In genomic region chr3:125374996-125375941, GRCh38 we compare ENCODE assay signal across 8 cellular contexts. TPM values are rescaled to one million over a fixed set of nuclear protein-coding genes. Genes with fewer than 3 reads are reported as not detected.
A peak's percentile ranks its signal among the peaks of the same experiment; 100 is the strongest.
DNase-seq lines count a peak whose midpoint lies in the region; ATAC-seq, FAIRE-seq and TF ChIP-seq lines count a peak whose summit lies in the region.

Gene ZNF148 (minus strand): TSS chr3:125375325. CDS start chr3:125313640, 61,685 bp downstream.

- intact Hi-C loops in A673 (cut with micrococcal nuclease; ENCODE audit: unreplicated experiment) = no loop called here

- H3K4me3 ChIP-seq in A673 (ENCODE audit: low read depth, low read length, poor library complexity, severe bottlenecking) (peak within 1 kb of the TSS; percentile 85), bronchial epithelial cell (ENCODE audit: low read depth, low read length) (peak within 1 kb of the TSS; percentile 91), smooth muscle cell (peak within 1 kb of the TSS; percentile 66)

- POLR2A ChIA-PET in A673 (lab: Charles Lee; ENCODE audit: low non-redundant PET) (no interaction called here), WTC11 (lab: Charles Lee) (interaction anchor here (0.6 to 1.2 kb wide), 3 partner anchors 13 to 380 kb away, joined by 3 to 4 read pairs (median 4); partner anchors contain the start of gene SLC12A8)

- H3K4me2 ChIP-seq in smooth muscle cell = peak within 1 kb of the TSS; percentile 89

- DNase-seq in A673 (ENCODE audit: low spot score) (peak; percentile 92), NCI-H226 (peak; percentile 88), WTC11 (ENCODE audit: low spot score) (peak; percentile 87), bronchial epithelial cell (ENCODE audit: low read depth) (peak; percentile 61), iPS-NIHi7 (ENCODE audit: extremely low spot score) (peak; percentile 91), smooth muscle cell (lab: John Stamatoyannopoulos, UW; ENCODE audit: unreplicated experiment) (peak; percentile 72)

- peak within 1 kb of the TSS; percentile 82 for H3K9ac ChIP-seq in smooth muscle cell (ENCODE audit: low read depth)

- H3K9me3 Mint-ChIP-seq in WTC11 = no peaks in the 10 kb centered on the region

- H3K27ac ChIP-seq in A673 (ENCODE audit: low read depth, low read length, poor library complexity, severe bottlenecking) = peak within 1 kb of the TSS; percentile 90
- H3K27ac ChIP-seq in smooth muscle cell (ENCODE audit: low read depth) = peak within 1 kb of the TSS; percentile 75

- H3K27me3 Mint-ChIP-seq in WTC11 (ENCODE audit: low read depth) = peaks cover 3% of the 10 kb centered on the region; the same call in 1 of the 2 replicates

- FAIRE-seq in bronchial epithelial cell (lab: Jason Lieb, UNC) = no peak

- H3K4me3 Mint-ChIP-seq in WTC11 = peak within 1 kb of the TSS; percentile 90

- no peaks in the 10 kb centered on the region for H3F3A ChIP-seq in smooth muscle cell (ENCODE audit: low read depth)

- H3K4me1 ChIP-seq in A673 (ENCODE audit: insufficient read depth, low read length, poor library complexity, severe bottlenecking) = peaks cover 9% of the 10 kb centered on the region
- H3K4me1 ChIP-seq in smooth muscle cell (ENCODE audit: low read depth) = peaks cover 15% of the 10 kb centered on the region

- 2% methylated on average over 40 of the region's 69 CpGs for WGBS in smooth muscle cell (ENCODE audit: low lambda C conversion rate)

- peaks cover 33% of the 10 kb centered on the region for H3K4me1 Mint-ChIP-seq in WTC11

- H2AFZ ChIP-seq in smooth muscle cell (ENCODE audit: low read depth) = peak within 1 kb of the TSS; percentile 89

- TF ChIP-seq CTCF in A673 (conservative IDR thresholded peaks at IDR 0.05; ENCODE audit: low read depth, low read length) (no peak; the same call in 1 of the 2 replicates), WTC11 (IDR thresholded peaks at IDR 0.05) (no peak), bronchial epithelial cell (IDR thresholded peaks at IDR 0.05; ENCODE audit: insufficient read depth, low read length, severe bottlenecking) (peak; percentile 16), smooth muscle cell (IDR thresholded peaks at IDR 0.05; ENCODE audit: borderline replicate concordance, insufficient read depth, poor library complexity, severe bottlenecking) (no peak)

- no peaks in the 10 kb centered on the region for H3K9me3 ChIP-seq in A673 (ENCODE audit: low read depth, low read length, poor library complexity, severe bottlenecking)
- no peaks in the 10 kb centered on the region for H3K9me3 ChIP-seq in smooth muscle cell (replicated peaks; ENCODE audit: low read depth)

- H3K79me2 ChIP-seq in smooth muscle cell (ENCODE audit: low read depth) = peaks cover 58% of the 10 kb centered on the region

- H3K27me3 ChIP-seq in A673 (replicated peaks; ENCODE audit: insufficient read depth, low read depth, low read length, poor library complexity) = no peaks in the 10 kb centered on the region
- no peaks in the 10 kb centered on the region for H3K27me3 ChIP-seq in bronchial epithelial cell (ENCODE audit: control insufficient read depth, insufficient read depth, low read length)
- H3K27me3 ChIP-seq in smooth muscle cell (ENCODE audit: low read depth) = no peaks in the 10 kb centered on the region

- H3K36me3 Mint-ChIP-seq in WTC11 = no peaks in the 10 kb centered on the region

- BruUV-seq in A673 (replicated peaks; lab: Mats Ljungman, UMichigan) = no TSS peak

- peak within 1 kb of the TSS; percentile 82 for H3K27ac Mint-ChIP-seq in WTC11

- H3K36me3 ChIP-seq in A673 (ENCODE audit: insufficient read depth, low read length, poor library complexity, severe bottlenecking) (no peaks in the 10 kb centered on the region), bronchial epithelial cell (ENCODE audit: control insufficient read depth, insufficient read depth, low read length) (no peaks in the 10 kb centered on the region), smooth muscle cell (ENCODE audit: low read depth) (no peaks in the 10 kb centered on the region)

- CTCF ChIA-PET in A673 (lab: Charles Lee) = interaction anchor here (0.6 to 0.7 kb wide), 2 partner anchors 146 to 375 kb away, joined by 10 to 11 read pairs; no protein-coding TSS in a partner anchor
- CTCF ChIA-PET in WTC11 (lab: Charles Lee) = interaction anchor here (0.6 kb wide), 1 partner anchor 218 kb away, joined by 3 read pairs; no protein-coding TSS in a partner anchor

- ATAC-seq in GM18870 (IDR thresholded peaks at IDR 0.05; ENCODE audit: unreplicated experiment) (peak; percentile 72), HG03135 (IDR thresholded peaks at IDR 0.05; ENCODE audit: unreplicated experiment) (peak; percentile 72), WTC11 (peak; percentile 87)

- H4K20me1 ChIP-seq in smooth muscle cell (ENCODE audit: low read depth) = peaks cover 33% of the 10 kb centered on the region

TF ChIP-seq in WTC11, 78 proteins besides CTCF, POLR2A, EP300 and RAD21 (continues in another document):
- TF ChIP-seq FOXJ3 (CRISPR knock-in tag; IDR thresholded peaks at IDR 0.05; ENCODE audit: borderline replicate concordance) = 0 out of 2 replicates have a peak, but pooled peaks have one; percentile 44
- peak; percentile 78; the same call in 1 of the 2 replicates for TF ChIP-seq MAX (CRISPR knock-in tag; IDR thresholded peaks at IDR 0.05)
- no peak for TF ChIP-seq ATF6 (CRISPR knock-in tag; IDR thresholded peaks at IDR 0.05)
- peak; percentile 87; the same call in 1 of the 2 replicates for TF ChIP-seq ARID4B (CRISPR knock-in tag; IDR thresholded peaks at IDR 0.05; ENCODE audit: borderline replicate concordance)
- TF ChIP-seq ZNF219 (CRISPR knock-in tag; IDR thresholded peaks at IDR 0.05; ENCODE audit: borderline replicate concordance) = peak; percentile 65; the same call in 1 of the 2 replicates
- no peak for TF ChIP-seq PRRX2 (CRISPR knock-in tag; IDR thresholded peaks at IDR 0.05)
- TF ChIP-seq KAT7 (CRISPR knock-in tag; IDR thresholded peaks at IDR 0.05; ENCODE audit: borderline replicate concordance) = 0 out of 2 replicates have a peak, but pooled peaks have one; percentile 44
- TF ChIP-seq ZNF263 (CRISPR knock-in tag; IDR thresholded peaks at IDR 0.05; ENCODE audit: low read depth) = peak; percentile 96
- TF ChIP-seq MLX (CRISPR knock-in tag; IDR thresholded peaks at IDR 0.05) = no peak
- TF ChIP-seq NFE2L1 (CRISPR knock-in tag; IDR thresholded peaks at IDR 0.05) = 0 out of 2 replicates have a peak, but pooled peaks have one; percentile 20
- peak; percentile 98 for TF ChIP-seq ETV6 (CRISPR knock-in tag; IDR thresholded peaks at IDR 0.05)

RNA-seq across cellular contexts. Expression of gene ZNF148, which starts in this region (rescaled TPM):
- total RNA-seq in A673 (2021) (45.1 and 47.8 TPM in 2 replicates), WTC11 (2021) (19.4 to 20.0 TPM (median 19.7 TPM) in 3 replicates), bronchial epithelial cell (24.1 and 26.1 TPM in 2 replicates), smooth muscle cell (27.7 and 29.4 TPM in 2 replicates)
- polyA plus RNA-seq in smooth muscle cell = 23.6 and 26.0 TPM in 2 replicates

Comparison
In these comparisons a context has a peak if more than half of its experiments do, and no peak if none do; other contexts are left out.
1. Peak in every context shown above with its lines: DNase-seq, ATAC-seq, H3K4me3 ChIP-seq and H3K27ac ChIP-seq.